ENCODE assay signal across 12 cellular contexts in genomic region chr6:44470746-44471145, GRCh38.
"Had no signal": no experiment of that assay in that cellular context is flagged by ENCODE, and none has a peak within 500 bp of the region (broad histone marks: within the 10 kb centered on the region; RNA-seq: fewer than 3 reads in every experiment).

No MANE protein-coding gene starts in this region.

- H3K36me3 ChIP-seq: adrenal gland, Peyer's patch had no signal

- H3K27ac ChIP-seq: adrenal gland, KMS-11, Peyer's patch had no signal

- H3K4me3 ChIP-seq: adrenal gland, Peyer's patch had no signal

- H3K4me2 ChIP-seq: KMS-11 had no signal

- DNase-seq: activated B cell treated with CpG ODN at 0.5 μM for 24 hours; activated CD4-positive, alpha-beta T cell treated with anti-CD3 and anti-CD28 coated beads for 1 hour; activated CD4-positive, alpha-beta T cell treated with anti-CD3 and anti-CD28 coated beads, Interleukin-2, amount 10 ng/mL, durations not matched to agents 24 days and 14 days; activated CD4-positive, alpha-beta T cell treated with anti-CD3 and anti-CD28 coated beads, Interleukin-2, amount 50 U/mL, for 48 hours; activated naive CD4-positive, alpha-beta T cell treated with anti-CD3 and anti-CD28 coated beads, Interleukin-2, amount 50 U/mL, for 16 hours; activated naive CD8-positive, alpha-beta T cell treated with anti-CD3 and anti-CD28 coated beads, Interleukin-2, amount 10 ng/mL, durations not matched to agents 7 days and 5 days; activated T-cell treated with anti-CD3 and anti-CD28 coated beads, Interleukin-2, amount 50 U/mL, for 1 hour; Peyer's patch; T-helper 9 cell had no signal

- H3K27me3 ChIP-seq: Peyer's patch had no signal

- H3K4me1 ChIP-seq: adrenal gland had no signal

- H3K4me1 Mint-ChIP-seq: activated B cell treated with CpG ODN at 0.5 μM for 24 hours; activated CD4-positive, alpha-beta T cell treated with anti-CD3 and anti-CD28 coated beads, Interleukin-2, amount 10 ng/mL, durations not matched to agents 24 days and 14 days had no signal

- H3K4me3 Mint-ChIP-seq: activated B cell treated with CpG ODN at 0.5 μM for 24 hours; activated CD4-positive, alpha-beta T cell treated with anti-CD3 and anti-CD28 coated beads, Interleukin-2, amount 10 ng/mL, durations not matched to agents 24 days and 14 days; activated naive CD8-positive, alpha-beta T cell treated with anti-CD3 and anti-CD28 coated beads, Interleukin-2, amount 10 ng/mL, durations not matched to agents 7 days and 5 days; T-helper 1 cell treated with Interleukin-12 subunit alpha and Interleukin-12 subunit beta and Interleukin-4 antibody, amounts not matched to agents 30 μg/mL and 1 μg/mL, for 36 hours had no signal

- H3K27ac Mint-ChIP-seq: activated B cell treated with CpG ODN at 0.5 μM for 24 hours; activated CD4-positive, alpha-beta T cell treated with anti-CD3 and anti-CD28 coated beads, Interleukin-2, amount 10 ng/mL, durations not matched to agents 24 days and 14 days; activated naive CD8-positive, alpha-beta T cell treated with anti-CD3 and anti-CD28 coated beads, Interleukin-2, amount 10 ng/mL, durations not matched to agents 7 days and 5 days; T-helper 1 cell treated with Interleukin-12 subunit alpha and Interleukin-12 subunit beta and Interleukin-4 antibody, amounts not matched to agents 30 μg/mL and 1 μg/mL, for 36 hours had no signal

- H3K9ac ChIP-seq: KMS-11 had no signal

- H3K9me3 Mint-ChIP-seq: activated B cell treated with CpG ODN at 0.5 μM for 24 hours; activated CD4-positive, alpha-beta T cell treated with anti-CD3 and anti-CD28 coated beads, Interleukin-2, amount 10 ng/mL, durations not matched to agents 24 days and 14 days; activated naive CD8-positive, alpha-beta T cell treated with anti-CD3 and anti-CD28 coated beads, Interleukin-2, amount 10 ng/mL, durations not matched to agents 7 days and 5 days; T-helper 1 cell treated with Interleukin-12 subunit alpha and Interleukin-12 subunit beta and Interleukin-4 antibody, amounts not matched to agents 30 μg/mL and 1 μg/mL, for 36 hours had no signal

- H3K9me3 ChIP-seq: adrenal gland, Peyer's patch had no signal
